ENCODE assay signal across 20 cellular contexts in the genomic region with DNA sequence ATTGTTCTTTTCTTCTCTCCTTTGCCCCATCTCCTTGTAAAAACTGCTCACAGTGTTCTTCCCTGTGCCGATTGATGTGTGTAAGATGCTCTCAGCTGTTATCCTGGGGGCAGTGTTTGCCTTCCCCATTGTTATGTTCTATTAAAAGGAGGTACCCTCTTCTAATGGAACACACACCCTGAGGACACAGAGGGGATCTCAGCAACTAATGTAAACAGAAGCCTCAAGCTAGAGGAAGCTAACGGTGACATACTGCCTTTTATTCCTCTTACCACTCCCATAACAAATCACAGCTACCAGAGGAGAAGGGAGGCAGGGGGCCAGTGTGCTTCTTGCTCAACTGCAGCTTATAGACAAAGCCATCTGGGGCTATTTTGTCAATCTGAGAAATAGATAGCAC. TPM values are rescaled to one million over a fixed set of nuclear protein-coding genes. Genes with fewer than 3 reads are reported as not detected.
DNase-seq lines count a peak whose midpoint lies in the region.
"Had no signal": no experiment of that assay in that cellular context is flagged by ENCODE, and none has a peak within 500 bp of the region (broad histone marks: within the 10 kb centered on the region; RNA-seq: fewer than 3 reads in every experiment).

No MANE protein-coding gene starts in this region.

- no peaks in the 10 kb centered on the region for H3K27me3 ChIP-seq in mesendoderm (ENCODE audit: insufficient read depth, low read length, poor library complexity)
- H3K27me3 ChIP-seq: foreskin keratinocyte had no signal

- H4K8ac ChIP-seq in mesendoderm (ENCODE audit: low read depth, low read length): no peak overlapping the region

- peak overlapping the region; percentile 75 for H3K27ac ChIP-seq in angular gyrus (ENCODE audit: low read depth, low read length)
- no peak overlapping the region for H3K27ac ChIP-seq in mesendoderm (ENCODE audit: low read depth, low read length)
- H3K27ac ChIP-seq: foreskin keratinocyte, left lung, parathyroid adenoma had no signal

- no peaks in the 10 kb centered on the region for H3K79me1 ChIP-seq in mesendoderm (ENCODE audit: low read length)

- no peaks in the 10 kb centered on the region for H3K79me2 ChIP-seq in mesendoderm (ENCODE audit: control insufficient read depth, insufficient read depth, low read length)
- H3K79me2 ChIP-seq: parathyroid adenoma had no signal

- no CpG with 5 or more reads among the region's 2 CpGs for WGBS in mesendoderm (ENCODE audit: extremely low coverage, insufficient coverage, low lambda C conversion rate)

- DNase-seq in ELF-1 (ENCODE audit: low read depth, low spot score): peak; percentile 89
- peak; percentile 40 for DNase-seq in NCI-H128 (lab: John Stamatoyannopoulos, UW; ENCODE audit: unreplicated experiment)
- peak; percentile 39 for DNase-seq in mesendoderm
- no peak for DNase-seq in stimulated activated CD4-positive, alpha-beta T cell treated with anti-CD3 and anti-CD28 coated beads, Interleukin-2, amount 100 ng/mL, for 24 hours
- no peak for DNase-seq in NCI-H1694 treated with DMSO at 0.1 percent for 48 hours (lab: John Stamatoyannopoulos, UW)
- no peak for DNase-seq in COLO829 (ENCODE audit: low spot score)
- no peak for DNase-seq in activated naive CD4-positive, alpha-beta T cell treated with anti-CD3 and anti-CD28 coated beads, Interleukin-2, amount 50 U/mL, for 16 hours
- DNase-seq: activated B cell treated with CpG ODN at 0.5 μM for 24 hours; CD8-positive, alpha-beta memory T cell; central memory CD4-positive, alpha-beta T cell; foreskin keratinocyte; left lung; MM.1S; NCI-H226; OCI-M1; SHP77 treated with DMSO at 0.1 percent for 48 hours; stimulated activated CD4-positive, alpha-beta T cell treated with anti-CD3 and anti-CD28 coated beads, Interleukin-4, amount 100 ng/mL, for 24 hours had no signal

- no peaks in the 10 kb centered on the region for H3K36me3 ChIP-seq in mesendoderm (ENCODE audit: control insufficient read depth, insufficient read depth, low read length)
- H3K36me3 ChIP-seq: left lung had no signal

- H3K4me1 ChIP-seq in mesendoderm (ENCODE audit: control insufficient read depth, low read depth, low read length): peaks cover 10% of the 10 kb centered on the region
- H3K4me1 ChIP-seq: parathyroid adenoma had no signal

- no peak overlapping the region for H2BK5ac ChIP-seq in mesendoderm (ENCODE audit: low read length)

- H2BK120ac ChIP-seq in mesendoderm (ENCODE audit: low read depth, low read length): no peak overlapping the region

- H3K4me2 ChIP-seq in mesendoderm (ENCODE audit: low read length): no peak overlapping the region

- no peak overlapping the region for H3K9ac ChIP-seq in mesendoderm (ENCODE audit: low read length)
- H3K9ac ChIP-seq: parathyroid adenoma had no signal

- H3K56ac ChIP-seq in mesendoderm (ENCODE audit: low read length): peak overlapping the region; percentile 30

- no peak overlapping the region for H3K4ac ChIP-seq in mesendoderm (ENCODE audit: low read depth, low read length)

- H3K23ac ChIP-seq in mesendoderm (ENCODE audit: low read length): no peak overlapping the region

- H2AK5ac ChIP-seq in mesendoderm (ENCODE audit: low read length): no peak overlapping the region

- H4K5ac ChIP-seq in mesendoderm (ENCODE audit: low read length): no peak overlapping the region

- H3K18ac ChIP-seq in mesendoderm (ENCODE audit: low read length): no peak overlapping the region

- no peak overlapping the region for H2BK15ac ChIP-seq in mesendoderm (replicated peaks; ENCODE audit: low read depth)

- no peak overlapping the region for H3K4me3 ChIP-seq in mesendoderm (ENCODE audit: low read length)
- H3K4me3 ChIP-seq: left lung had no signal

RNA-seq across cellular contexts. Expression of a gene that starts 2.2 kb away (rescaled TPM):
- 4.0 TPM for polyA plus RNA-seq in mesendoderm (2013, experiment 1 of 2)
- 3.9 TPM for polyA plus RNA-seq in mesendoderm (2013, experiment 2 of 2)
- polyA plus RNA-seq: CD8-positive, alpha-beta memory T cell had no signal

RNA-seq across cellular contexts. Expression of a gene that starts 22.1 kb away (rescaled TPM):
- polyA plus RNA-seq in mesendoderm (2013, experiment 1 of 2): 14.4 TPM
- polyA plus RNA-seq in mesendoderm (2013, experiment 2 of 2): 15.3 TPM

RNA-seq across cellular contexts. Expression of a gene that starts 33.6 kb away (rescaled TPM):
- polyA plus RNA-seq in mesendoderm (2013, experiment 1 of 2): 0.01 TPM
- not detected for polyA plus RNA-seq in mesendoderm (2013, experiment 2 of 2)
- polyA plus RNA-seq: CD8-positive, alpha-beta memory T cell; HepG2 had no signal

Comparison
In these comparisons a context has a peak if more than half of its experiments do, and no peak if none do; other contexts are left out.
1. DNase-seq: peak in ELF-1 (single experiment), NCI-H128 (single experiment) and mesendoderm (single experiment); none in stimulated activated CD4-positive, alpha-beta T cell treated with anti-CD3 and anti-CD28 coated beads, Interleukin-2, amount 100 ng/mL, for 24 hours (0 of 2), NCI-H1694 treated with DMSO at 0.1 percent for 48 hours (single experiment), COLO829 (single experiment) and activated naive CD4-positive, alpha-beta T cell treated with anti-CD3 and anti-CD28 coated beads, Interleukin-2, amount 50 U/mL, for 16 hours (single experiment).